In genomic region chr18:42929857-42930256, GRCh38 we compare ENCODE assay signal across 23 cellular contexts.
DNase-seq lines count a peak whose midpoint lies in the region; ATAC-seq, FAIRE-seq and TF ChIP-seq lines count a peak whose summit lies in the region.
"Had no signal": no experiment of that assay in that cellular context is flagged by ENCODE, and none has a peak within 500 bp of the region (broad histone marks: within the 10 kb centered on the region; RNA-seq: fewer than 3 reads in every experiment).

No MANE protein-coding gene starts in this region.

- no peak overlapping the region for H3K27ac ChIP-seq in endodermal cell (ENCODE audit: low read depth, low read length)
- H3K27ac ChIP-seq: testis had no signal

- H3K9ac ChIP-seq in endodermal cell (ENCODE audit: extremely low read depth, low read length, poor library complexity, severe bottlenecking), result no peak overlapping the region

- H3K36me3 Mint-ChIP-seq in endodermal cell (ENCODE audit: low read depth), result no peaks in the 10 kb centered on the region
- H3K36me3 Mint-ChIP-seq: memory B cell had no signal

- no peaks in the 10 kb centered on the region for H3K9me3 Mint-ChIP-seq in endodermal cell
- H3K9me3 Mint-ChIP-seq: nephron had no signal

- 84 to 89% methylated on average over 3 of the region's 3 CpGs for WGBS in endodermal cell (ENCODE audit: insufficient coverage in 1 of 2, insufficient read length in 1 of 2), 2 experiments

- peaks cover 29% of the 10 kb centered on the region for H3K4me1 Mint-ChIP-seq in endodermal cell
- H3K4me1 Mint-ChIP-seq: memory B cell had no signal

- no peaks in the 10 kb centered on the region for H3K9me3 ChIP-seq in endodermal cell (ENCODE audit: control insufficient read depth, low read length)
- H3K9me3 ChIP-seq: testis had no signal

- FAIRE-seq in RCC 7860 (lab: Jason Lieb, UNC), result no peak
- FAIRE-seq: GM12891 had no signal

- TF ChIP-seq CTCF in HFF-Myc (IDR thresholded peaks at IDR 0.05; ENCODE audit: low read depth, low read length, missing control alignments) (no peak), endodermal cell (conservative IDR thresholded peaks at IDR 0.05) (no peak), omental fat pad (IDR thresholded peaks at IDR 0.05) (no peak)

- peak; percentile 10 for DNase-seq in HFF-Myc (ENCODE audit: extremely low read depth, low read depth)
- DNase-seq in RCC 7860 (ENCODE audit: low spot score), result peak; percentile 4
- peak; percentile 69 for DNase-seq in endodermal cell
- DNase-seq in omental fat pad (ENCODE audit: low spot score), result no peak
- DNase-seq in GF-D8 (lab: John Stamatoyannopoulos, UW), result no peak
- DNase-seq in Ammon's horn (ENCODE audit: low spot score), result no peak
- DNase-seq: activated CD4-positive, alpha-beta T cell treated with anti-CD3 and anti-CD28 coated beads, Interleukin-2, amount 50 U/mL, for 4 hours; activated T-cell treated with anti-CD3 and anti-CD28 coated beads, Interleukin-2, amount 50 U/mL, for 48 hours; COR-L47; glutamatergic neuron; GOT3; islet precursor cell; NCI-H146; NCI-H526 treated with DMSO at 0.1 percent for 48 hours; retina; stimulated activated CD4-positive, alpha-beta T cell treated with anti-CD3 and anti-CD28 coated beads, Interleukin-1b, Interleukin-23, amount 100 ng/mL, for 48 hours; testis had no signal

- H3K27me3 Mint-ChIP-seq in endodermal cell (ENCODE audit: insufficient read depth), result no peaks in the 10 kb centered on the region
- H3K27me3 Mint-ChIP-seq: memory B cell had no signal

- ATAC-seq in omental fat pad (ENCODE audit: low FRiP score), result peak; percentile 21
- ATAC-seq in GM21447 (IDR thresholded peaks at IDR 0.05; ENCODE audit: unreplicated experiment), result no peak
- ATAC-seq in HG02938 (IDR thresholded peaks at IDR 0.05; ENCODE audit: unreplicated experiment), result no peak
- ATAC-seq: Panc1 had no signal

- H3K4me3 Mint-ChIP-seq in endodermal cell, result no peak overlapping the region
- H3K4me3 Mint-ChIP-seq: memory B cell, nephron had no signal

- H3K4me3 ChIP-seq in HFF-Myc (replicated peaks; ENCODE audit: low read depth, low read length) (no peak overlapping the region), endodermal cell (ENCODE audit: low read length) (no peak overlapping the region)
- H3K4me3 ChIP-seq: testis had no signal

- H3K27me3 ChIP-seq in endodermal cell (ENCODE audit: control insufficient read depth, insufficient read depth, low read length, poor library complexity, severe bottlenecking), result no peaks in the 10 kb centered on the region
- H3K27me3 ChIP-seq: testis had no signal

- no peaks in the 10 kb centered on the region for H3K36me3 ChIP-seq in endodermal cell (ENCODE audit: control insufficient read depth, insufficient read depth, low read length)

- peak overlapping the region; percentile 45 for H3K27ac Mint-ChIP-seq in endodermal cell
- H3K27ac Mint-ChIP-seq: memory B cell had no signal

- peaks cover 5% of the 10 kb centered on the region for H3K4me1 ChIP-seq in endodermal cell (ENCODE audit: control insufficient read depth, insufficient read depth, low read length)

Comparison
In these comparisons a context has a peak if more than half of its experiments do, and no peak if none do; other contexts are left out.
1. DNase-seq: peak in HFF-Myc (single experiment), RCC 7860 (single experiment) and endodermal cell (single experiment); none in omental fat pad (single experiment), GF-D8 (single experiment) and Ammon's horn (single experiment).